In genomic region chr6:40148882-40149573, GRCh38 we compare ENCODE assay signal across 13 cellular contexts.
DNase-seq lines count a peak whose midpoint lies in the region; ATAC-seq, FAIRE-seq and TF ChIP-seq lines count a peak whose summit lies in the region.
"Had no signal": no experiment of that assay in that cellular context is flagged by ENCODE, and none has a peak within 500 bp of the region (broad histone marks: within the 10 kb centered on the region; RNA-seq: fewer than 3 reads in every experiment).

No MANE protein-coding gene starts in this region.

- no peak overlapping the region for H3K27ac ChIP-seq in kidney (ENCODE audit: low read depth in 2 of 2, low read length in 2 of 2)
- H3K27ac ChIP-seq: Peyer's patch had no signal

- no peaks in the 10 kb centered on the region for H3K36me3 ChIP-seq in kidney (ENCODE audit: control insufficient read depth in 1 of 2, insufficient read depth in 2 of 2, low read length in 2 of 2)
- H3K36me3 ChIP-seq: Peyer's patch had no signal

- H3K27ac Mint-ChIP-seq in stimulated activated naive B cell treated with anti-CD40 and anti-IgM and Interleukin-4, amounts not matched to agents 10 μg/mL and 1 μg/mL and 100 μg/mL, for 72 hours = no peak overlapping the region
- no peak overlapping the region for H3K27ac Mint-ChIP-seq in activated naive CD4-positive, alpha-beta T cell treated with anti-CD3 and anti-CD28 coated beads, Interleukin-2, amount 10 ng/mL, durations not matched to agents 7 days and 5 days

- H3K4me1 ChIP-seq in kidney (ENCODE audit: control insufficient read depth in 1 of 2, insufficient read depth in 1 of 2, low read depth in 1 of 2, low read length in 2 of 2) = peaks cover 0 to 3% of the 10 kb centered on the region in 2 donors
- H3K4me1 ChIP-seq: Peyer's patch had no signal

- H3K9ac ChIP-seq in kidney (ENCODE audit: low read length in 2 of 2) = no peak overlapping the region

- H3K4me3 ChIP-seq in kidney (ENCODE audit: low read length in 2 of 2) = no peak overlapping the region
- H3K4me3 ChIP-seq: Peyer's patch had no signal

- no peak overlapping the region for H3K4me3 Mint-ChIP-seq in stimulated activated naive B cell treated with anti-CD40 and anti-IgM and Interleukin-4, amounts not matched to agents 10 μg/mL and 1 μg/mL and 100 μg/mL, for 72 hours
- H3K4me3 Mint-ChIP-seq in activated naive CD4-positive, alpha-beta T cell treated with anti-CD3 and anti-CD28 coated beads, Interleukin-2, amount 10 ng/mL, durations not matched to agents 7 days and 5 days = no peak overlapping the region

- TF ChIP-seq CTCF in kidney (IDR thresholded peaks at IDR 0.05; ENCODE audit: borderline replicate concordance, extremely low read depth, insufficient read depth) = no peak

- DNase-seq in activated CD4-positive, CD25-positive, alpha-beta regulatory T cell (lab: John Stamatoyannopoulos, UW) = no peak
- peak; percentile 39 for DNase-seq in stimulated activated naive B cell treated with anti-CD40 and anti-IgM and Interleukin-4, amounts not matched to agents 10 μg/mL and 1 μg/mL and 100 μg/mL, for 72 hours
- no peak for DNase-seq in kidney
- DNase-seq in NCI-H2081 (lab: John Stamatoyannopoulos, UW) = no peak
- no peak for DNase-seq in activated naive CD4-positive, alpha-beta T cell treated with anti-CD3 and anti-CD28 coated beads, Interleukin-2, amount 10 ng/mL, durations not matched to agents 7 days and 5 days
- DNase-seq: 8988T; activated CD4-positive, alpha-beta T cell treated with anti-CD3 and anti-CD28 coated beads, Interleukin-2, amount 50 U/mL, for 48 hours; KG1; Peyer's patch; retina had no signal

- peak; percentile 28 to 45 for ATAC-seq in activated CD4-positive, CD25-positive, alpha-beta regulatory T cell treated with anti-CD3 and anti-CD28 coated beads, Interleukin-2, amount 50 U/mL, for 24 hours
- ATAC-seq in HG02759 (IDR thresholded peaks at IDR 0.05; ENCODE audit: unreplicated experiment) (peak; percentile 96), HG03558 (IDR thresholded peaks at IDR 0.05; ENCODE audit: extremely low read depth, unreplicated experiment) (peak; percentile 96)
- peak; percentile 99 for ATAC-seq in stimulated activated naive B cell treated with anti-CD40 and anti-IgM and Interleukin-4, amounts not matched to agents 10 μg/mL and 1 μg/mL and 100 μg/mL, for 72 hours (replicated peaks)

- intact Hi-C loops in kidney (cut with DNase I) = no loop called here

- H3K36me3 Mint-ChIP-seq in stimulated activated naive B cell treated with anti-CD40 and anti-IgM and Interleukin-4, amounts not matched to agents 10 μg/mL and 1 μg/mL and 100 μg/mL, for 72 hours = no peaks in the 10 kb centered on the region
- H3K36me3 Mint-ChIP-seq in activated naive CD4-positive, alpha-beta T cell treated with anti-CD3 and anti-CD28 coated beads, Interleukin-2, amount 10 ng/mL, durations not matched to agents 7 days and 5 days = no peaks in the 10 kb centered on the region

- CTCF ChIA-PET in activated naive CD4-positive, alpha-beta T cell treated with anti-CD3 and anti-CD28 coated beads, Interleukin-2, amount 10 ng/mL, durations not matched to agents 7 days and 5 days (lab: Charles Lee) = no interaction called here

- no peaks in the 10 kb centered on the region for H3K9me3 Mint-ChIP-seq in stimulated activated naive B cell treated with anti-CD40 and anti-IgM and Interleukin-4, amounts not matched to agents 10 μg/mL and 1 μg/mL and 100 μg/mL, for 72 hours
- H3K9me3 Mint-ChIP-seq in activated naive CD4-positive, alpha-beta T cell treated with anti-CD3 and anti-CD28 coated beads, Interleukin-2, amount 10 ng/mL, durations not matched to agents 7 days and 5 days = no peaks in the 10 kb centered on the region

- no peaks in the 10 kb centered on the region for H3K9me3 ChIP-seq in kidney (ENCODE audit: control insufficient read depth in 1 of 2, low read length in 2 of 2)
- H3K9me3 ChIP-seq: Peyer's patch had no signal

- peaks cover 0 to 2% of the 10 kb centered on the region in 2 donors for H3K27me3 Mint-ChIP-seq in stimulated activated naive B cell treated with anti-CD40 and anti-IgM and Interleukin-4, amounts not matched to agents 10 μg/mL and 1 μg/mL and 100 μg/mL, for 72 hours
- no peaks in the 10 kb centered on the region for H3K27me3 Mint-ChIP-seq in activated naive CD4-positive, alpha-beta T cell treated with anti-CD3 and anti-CD28 coated beads, Interleukin-2, amount 10 ng/mL, durations not matched to agents 7 days and 5 days

- H3K4me1 Mint-ChIP-seq in stimulated activated naive B cell treated with anti-CD40 and anti-IgM and Interleukin-4, amounts not matched to agents 10 μg/mL and 1 μg/mL and 100 μg/mL, for 72 hours = peaks cover 26 to 51% of the 10 kb centered on the region in 2 donors
- no peaks in the 10 kb centered on the region for H3K4me1 Mint-ChIP-seq in activated naive CD4-positive, alpha-beta T cell treated with anti-CD3 and anti-CD28 coated beads, Interleukin-2, amount 10 ng/mL, durations not matched to agents 7 days and 5 days

- FAIRE-seq in kidney (lab: Jason Lieb, UNC) = no peak

Comparison
In these comparisons a context has a peak if more than half of its experiments do, and no peak if none do; other contexts are left out.
1. ATAC-seq: peak in every context shown above with its lines; median percentile 99 in stimulated activated naive B cell treated with anti-CD40 and anti-IgM and Interleukin-4, amounts not matched to agents 10 μg/mL and 1 μg/mL and 100 μg/mL, for 72 hours; 96 in HG02759; 96 in HG03558; 36 in activated CD4-positive, CD25-positive, alpha-beta regulatory T cell treated with anti-CD3 and anti-CD28 coated beads, Interleukin-2, amount 50 U/mL, for 24 hours.